8 cellular contexts compared by ENCODE assay signal in the genomic region with DNA sequence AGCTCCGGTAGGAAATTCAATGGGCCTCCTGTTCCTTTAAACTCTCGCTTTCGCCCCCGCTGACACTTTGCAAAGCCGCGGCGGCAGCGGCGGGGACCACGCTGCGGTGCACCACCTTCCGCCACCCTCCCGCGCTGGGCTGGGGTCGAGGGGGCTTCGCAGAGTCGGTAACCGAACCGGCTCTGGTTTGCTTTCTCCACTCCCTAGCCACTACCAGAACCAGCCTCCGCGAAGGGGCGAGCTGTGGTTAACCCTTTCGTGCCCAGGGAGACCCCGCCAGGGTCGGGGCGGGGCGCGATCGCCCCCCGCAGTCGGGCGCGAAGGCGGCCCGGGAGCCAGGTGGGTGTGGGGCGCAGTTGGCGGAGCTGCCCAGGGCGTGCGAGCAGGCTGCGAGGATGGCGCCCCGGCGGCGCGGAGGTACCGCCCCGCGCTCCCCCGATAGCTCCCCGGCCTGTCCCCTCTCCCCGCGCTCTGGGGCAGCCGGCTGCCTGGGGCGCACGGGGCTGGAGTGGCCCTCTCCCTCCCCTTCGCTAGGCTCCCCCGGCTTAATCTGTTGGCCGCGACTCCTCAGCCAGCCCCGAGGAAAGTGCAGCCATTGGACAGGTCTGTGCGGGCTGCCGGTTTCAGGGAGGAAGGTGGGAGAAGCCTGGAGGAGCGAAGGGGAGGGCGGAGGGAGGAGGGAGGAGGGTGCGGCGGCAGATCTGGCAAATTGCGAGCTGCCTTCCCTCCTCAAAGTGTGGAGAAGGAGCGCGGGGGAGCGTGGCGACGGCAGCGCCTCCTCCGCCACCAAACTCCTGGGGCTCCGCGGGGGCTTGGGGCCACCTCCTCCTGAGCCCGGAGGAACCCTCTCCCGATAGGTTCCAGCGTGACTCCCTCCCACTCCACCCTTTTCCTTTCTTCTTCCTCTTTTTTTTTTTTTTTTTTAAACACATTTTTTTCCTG. TPM values are rescaled to one million over a fixed set of nuclear protein-coding genes. Genes with fewer than 3 reads are reported as not detected.
A peak's percentile ranks its signal among the peaks of the same experiment; 100 is the strongest.
DNase-seq lines count a peak whose midpoint lies in the region; ATAC-seq and TF ChIP-seq lines count a peak whose summit lies in the region.

No MANE protein-coding gene starts in this region.

- no peaks in the 10 kb centered on the region for H3K9me3 ChIP-seq in skeletal muscle satellite cell (replicated peaks; ENCODE audit: low read length)

- H3K4me1 ChIP-seq in skeletal muscle satellite cell (ENCODE audit: control insufficient read depth, insufficient read depth, low read length) = peaks cover 14% of the 10 kb centered on the region

- peaks cover 5% of the 10 kb centered on the region for H3K27me3 ChIP-seq in skeletal muscle satellite cell (ENCODE audit: control insufficient read depth, insufficient read depth, low read length)

- peak overlapping the region; percentile 73 to 75 for H3K4me3 ChIP-seq in cardiac fibroblast (replicated peaks in 1 of 2; ENCODE audit: low read depth in 2 of 2, low read length in 2 of 2)
- peak overlapping the region; percentile 96 for H3K4me3 ChIP-seq in skeletal muscle satellite cell (ENCODE audit: low read length)

- no peak for TF ChIP-seq CTCF in cardiac fibroblast (IDR thresholded peaks at IDR 0.05; ENCODE audit: low read depth, low read length)

- no peaks in the 10 kb centered on the region for H3K36me3 ChIP-seq in skeletal muscle satellite cell (ENCODE audit: insufficient read depth, low read length)

- peak overlapping the region; percentile 84 for H3K9ac ChIP-seq in skeletal muscle satellite cell (ENCODE audit: low read depth, low read length)

- DNase-seq in NCI-H226 = peak; percentile 94
- peak; percentile 74 to 87 for DNase-seq in cardiac fibroblast (ENCODE audit: low read depth in 2 of 2)
- peak; percentile 95 for DNase-seq in islet precursor cell
- no peak for DNase-seq in DMS114 treated with DMSO at 0.1 percent for 48 hours (lab: John Stamatoyannopoulos, UW; ENCODE audit: unreplicated experiment)
- DNase-seq in amniotic stem cell (lab: John Stamatoyannopoulos, UW) = no peak

- ATAC-seq in GM19438 (IDR thresholded peaks at IDR 0.05; ENCODE audit: low read depth, unreplicated experiment) = peak; percentile 30
- ATAC-seq in activated CD4-positive, CD25-positive, alpha-beta regulatory T cell treated with anti-CD3 and anti-CD28 coated beads, Interleukin-2, amount 50 U/mL, for 24 hours = no peak

- H3K4me2 ChIP-seq in skeletal muscle satellite cell (ENCODE audit: low read length) = peak overlapping the region; percentile 90

RNA-seq across cellular contexts. Expression of gene PLXDC2, which starts 0.5 kb away (rescaled TPM):
- 0.25 and 2.0 TPM in 2 replicates for total RNA-seq in skeletal muscle satellite cell (2012; rRNA removed)

Comparison
In these comparisons a context has a peak if more than half of its experiments do, and no peak if none do; other contexts are left out.
1. DNase-seq: peak in NCI-H226 (single experiment), cardiac fibroblast (2 of 2) and islet precursor cell (single experiment); none in DMS114 treated with DMSO at 0.1 percent for 48 hours (single experiment) and amniotic stem cell (single experiment).